29 cellular contexts compared by ENCODE assay signal in the genomic region with DNA sequence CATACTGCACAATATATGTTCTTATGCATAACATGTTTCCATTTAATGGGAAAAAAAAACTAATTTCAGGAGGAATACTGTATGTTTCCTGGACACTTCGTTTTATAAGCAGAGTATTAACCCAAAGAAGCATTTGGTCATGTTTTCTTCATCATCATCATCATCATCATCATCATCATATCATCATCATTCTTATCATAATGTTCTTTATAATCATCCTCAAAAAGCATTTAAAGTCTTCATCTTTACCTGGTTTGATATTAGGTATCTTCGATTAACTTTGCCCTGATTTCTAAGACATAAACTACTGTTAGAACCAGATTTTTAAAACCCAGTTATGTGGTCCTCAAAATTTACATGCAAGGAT.
"Had no signal": no experiment of that assay in that cellular context is flagged by ENCODE, and none has a peak within 500 bp of the region (broad histone marks: within the 10 kb centered on the region; RNA-seq: fewer than 3 reads in every experiment).

No MANE protein-coding gene starts in this region.

- H3K4me1 Mint-ChIP-seq: activated naive CD4-positive, alpha-beta T cell treated with anti-CD3 and anti-CD28 coated beads, Interleukin-2, amount 10 ng/mL, durations not matched to agents 7 days and 5 days had no signal

- H3K4me3 Mint-ChIP-seq: activated CD4-positive, alpha-beta memory T cell treated with anti-CD3 and anti-CD28 coated beads for 36 hours; activated naive CD4-positive, alpha-beta T cell treated with anti-CD3 and anti-CD28 coated beads, Interleukin-2, amount 10 ng/mL, durations not matched to agents 7 days and 5 days; mesothelial cell of epicardium; T-helper 1 cell treated with Interleukin-12 subunit alpha and Interleukin-12 subunit beta and Interleukin-4 antibody, amounts not matched to agents 30 μg/mL and 1 μg/mL, for 36 hours had no signal

- DNase-seq: activated CD4-positive, alpha-beta memory T cell treated with anti-CD3 and anti-CD28 coated beads for 36 hours; activated CD4-positive, alpha-beta T cell treated with anti-CD3 and anti-CD28 coated beads for 48 hours; activated CD4-positive, CD25-positive, alpha-beta regulatory T cell; activated effector memory CD4-positive, alpha-beta T cell treated with Interleukin-2 at 50 U/mL for 16 hours; activated naive CD4-positive, alpha-beta T cell treated with anti-CD3 and anti-CD28 coated beads, Interleukin-2, amount 10 ng/mL, durations not matched to agents 7 days and 5 days; activated T-cell treated with anti-CD3 and anti-CD28 coated beads, Interleukin-2, amount 50 U/mL, for 72 hours; amygdala; dermis blood vessel endothelial cell; effector memory CD8-positive, alpha-beta T cell; glutamatergic neuron; kidney glomerular epithelial cell; left ventricle myocardium superior; mammary epithelial cell; naive thymus-derived CD8-positive, alpha-beta T cell; ovary; psoas muscle; stimulated activated CD4-positive, alpha-beta T cell treated with anti-CD3 and anti-CD28 coated beads, Interleukin-12 subunit alpha, Interleukin-12 subunit beta, amount 100 ng/mL, for 4 hours; stimulated activated CD4-positive, alpha-beta T cell treated with anti-CD3 and anti-CD28 coated beads, Interleukin-4, amount 100 ng/mL, for 4 hours; T1000; transverse colon; uterus had no signal

- H3K9me3 ChIP-seq: esophagus muscularis mucosa, ovary, psoas muscle, right atrium auricular region, suprapubic skin, transverse colon, uterus had no signal

- H3K4me2 ChIP-seq: hepatocyte had no signal

- H3K4me1 ChIP-seq: uterus had no signal

- H3K27ac Mint-ChIP-seq: activated CD4-positive, alpha-beta memory T cell treated with anti-CD3 and anti-CD28 coated beads for 36 hours; activated naive CD4-positive, alpha-beta T cell treated with anti-CD3 and anti-CD28 coated beads, Interleukin-2, amount 10 ng/mL, durations not matched to agents 7 days and 5 days; mesothelial cell of epicardium; T-helper 1 cell treated with Interleukin-12 subunit alpha and Interleukin-12 subunit beta and Interleukin-4 antibody, amounts not matched to agents 30 μg/mL and 1 μg/mL, for 36 hours had no signal

- H3K27me3 Mint-ChIP-seq: effector memory CD8-positive, alpha-beta T cell; stimulated activated naive CD8-positive, alpha-beta T cell treated with anti-CD3 and anti-CD28 coated beads, Interleukin-15, Interleukin-2, amounts not matched to agents 100 ng/mL and 50 ng/mL, for 24 hours had no signal

- H3K9me3 Mint-ChIP-seq: activated CD4-positive, alpha-beta memory T cell treated with anti-CD3 and anti-CD28 coated beads for 36 hours; activated naive CD4-positive, alpha-beta T cell treated with anti-CD3 and anti-CD28 coated beads, Interleukin-2, amount 10 ng/mL, durations not matched to agents 7 days and 5 days; activated T-cell treated with anti-CD3 and anti-CD28 coated beads, Interleukin-2, amount 50 U/mL, for 72 hours; effector memory CD8-positive, alpha-beta T cell; mesothelial cell of epicardium; naive thymus-derived CD8-positive, alpha-beta T cell; stimulated activated naive CD8-positive, alpha-beta T cell treated with anti-CD3 and anti-CD28 coated beads, Interleukin-15, Interleukin-2, amounts not matched to agents 100 ng/mL and 50 ng/mL, for 24 hours; T-helper 1 cell treated with Interleukin-12 subunit alpha and Interleukin-12 subunit beta and Interleukin-4 antibody, amounts not matched to agents 30 μg/mL and 1 μg/mL, for 36 hours had no signal

- H3K27ac ChIP-seq: cardiac muscle cell, esophagus muscularis mucosa, hepatocyte, ovary, psoas muscle, right atrium auricular region, suprapubic skin, transverse colon, uterus had no signal

- H3K27me3 ChIP-seq: cardiac muscle cell, esophagus muscularis mucosa, ovary, right atrium auricular region, suprapubic skin, uterus had no signal

- H3K4me3 ChIP-seq: cardiac muscle cell, esophagus muscularis mucosa, hepatocyte, ovary, psoas muscle, right atrium auricular region, suprapubic skin, transverse colon, uterus had no signal

- H3K36me3 ChIP-seq: cardiac muscle cell, esophagus muscularis mucosa, ovary, right atrium auricular region, suprapubic skin, transverse colon, uterus had no signal

- ATAC-seq: psoas muscle had no signal

- H3K36me3 Mint-ChIP-seq: activated CD4-positive, alpha-beta memory T cell treated with anti-CD3 and anti-CD28 coated beads for 36 hours; activated naive CD4-positive, alpha-beta T cell treated with anti-CD3 and anti-CD28 coated beads, Interleukin-2, amount 10 ng/mL, durations not matched to agents 7 days and 5 days; mesothelial cell of epicardium; naive thymus-derived CD8-positive, alpha-beta T cell had no signal

- H2AFZ ChIP-seq: hepatocyte had no signal
